In the genomic region with DNA sequence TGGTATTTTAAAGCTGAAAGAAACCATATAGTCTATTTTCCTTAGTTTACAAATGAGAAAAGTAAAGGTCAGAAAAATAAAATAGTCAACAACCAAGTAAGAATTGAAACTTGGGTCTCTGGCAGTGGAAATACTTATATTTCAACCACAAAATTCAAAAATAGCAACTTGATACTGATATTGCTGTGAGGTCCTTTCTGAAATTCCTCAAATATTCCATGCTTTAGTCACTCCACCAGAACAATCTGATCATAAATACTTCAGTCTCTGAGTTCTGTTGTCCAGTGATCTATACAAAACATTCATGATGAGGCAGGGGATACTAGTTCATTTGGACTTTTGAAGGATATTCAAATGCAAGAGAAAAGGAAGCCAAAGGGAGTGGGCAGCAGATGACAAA, we compare ENCODE assay signal across 16 cellular contexts. TPM values are rescaled to one million over a fixed set of nuclear protein-coding genes. Genes with fewer than 3 reads are reported as not detected.
"Had no signal": no experiment of that assay in that cellular context is flagged by ENCODE, and none has a peak within 500 bp of the region (broad histone marks: within the 10 kb centered on the region; RNA-seq: fewer than 3 reads in every experiment).

No MANE protein-coding gene starts in this region.

RNA-seq across cellular contexts. Expression of gene GYPB, which starts 25.8 kb away (rescaled TPM):
- total RNA-seq: activated CD4-positive, alpha-beta memory T cell treated with anti-CD3 and anti-CD28 coated beads, Interleukin-2, amount 10 ng/mL, durations not matched to agents 7 days and 5 days; activated CD4-positive, alpha-beta T cell treated with anti-CD3 and anti-CD28 coated beads, Interleukin-2, amount 10 ng/mL, durations not matched to agents 7 days and 5 days; body of pancreas; cardiac muscle cell; endothelial cell of umbilical vein; kidney epithelial cell; lower leg skin; mesothelial cell of epicardium; naive thymus-derived CD4-positive, alpha-beta T cell; psoas muscle; right atrium auricular region; subcutaneous adipose tissue; T-cell; T-helper 2 cell treated with Interferon-gamma antibody and Interleukin-4, amounts not matched to agents 100 ng/mL and 5 ng/mL, for 36 hours; thoracic aorta; WTC11 had no signal
